Comparison of ENCODE assay signal across 8 cellular contexts in the genomic region with DNA sequence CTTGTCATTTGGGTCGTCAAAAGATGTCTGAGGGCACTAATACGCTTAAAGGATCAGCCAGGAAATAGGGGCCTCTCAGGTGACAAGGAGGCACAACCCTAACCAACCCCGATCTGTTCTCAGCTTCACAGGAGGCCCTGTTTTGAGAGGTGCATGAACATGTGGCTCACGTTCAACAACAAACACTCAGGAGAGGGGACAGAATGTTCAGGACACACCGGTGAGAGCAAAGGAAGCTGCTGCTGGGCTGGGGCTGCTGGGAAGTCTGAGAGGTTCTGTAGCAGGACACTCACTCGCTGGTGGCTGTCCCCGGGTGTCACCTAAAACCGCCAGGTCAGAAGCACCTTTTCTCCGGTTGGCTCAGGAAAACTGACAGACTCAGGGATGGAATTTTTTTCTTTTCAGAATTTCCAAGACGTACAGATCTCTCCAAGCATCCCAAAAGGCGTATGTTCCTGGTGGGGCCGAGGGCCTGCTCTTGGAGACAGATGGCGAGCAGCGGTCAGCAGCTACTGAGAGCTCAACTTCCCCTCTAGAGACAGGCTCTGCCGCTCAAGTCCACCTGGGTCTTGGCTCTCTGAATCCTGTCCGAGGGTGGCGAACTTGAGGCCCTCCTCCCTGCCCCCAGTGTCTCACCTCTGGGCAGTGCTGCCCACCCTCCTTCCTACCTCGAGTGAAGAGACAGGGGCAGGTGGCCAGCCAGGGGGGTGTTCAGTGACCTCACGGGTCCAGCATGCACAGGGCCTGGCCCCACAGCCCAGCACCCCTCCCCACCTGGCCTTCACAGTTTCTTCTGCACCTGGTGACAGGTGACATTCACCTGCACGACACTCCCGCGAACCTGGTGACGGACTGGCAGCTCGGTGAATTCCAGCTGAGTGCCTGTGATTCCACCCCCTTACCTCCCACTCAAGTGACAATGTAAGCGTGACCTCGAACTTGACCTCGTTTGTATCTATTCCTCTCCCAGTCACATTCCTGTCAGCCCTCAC. TPM values are rescaled to one million over a fixed set of nuclear protein-coding genes. Genes with fewer than 3 reads are reported as not detected.
DNase-seq lines count a peak whose midpoint lies in the region; ATAC-seq and TF ChIP-seq lines count a peak whose summit lies in the region.

No MANE protein-coding gene starts in this region.

- peaks cover 20% of the 10 kb centered on the region for H3F3A ChIP-seq in GM23338 (replicated peaks; ENCODE audit: low read depth)

- intact Hi-C loops in activated CD4-positive, alpha-beta memory T cell treated with anti-CD3 and anti-CD28 coated beads for 36 hours (cut with micrococcal nuclease): no loop called here
- intact Hi-C loops in activated T-helper 1 cell treated with anti-CD3 and anti-CD28 coated beads, Interleukin-12 subunit alpha, Interleukin-12 subunit beta, Interleukin-2, Interleukin-4 antibody, amounts not matched to agents 30 ng/mL and 10 ng/mL and 1 ng/mL, durations not matched to agents 14 hours and 24 hours and 36 hours (cut with micrococcal nuclease): no loop called here

- H3K9me2 ChIP-seq in GM23338 (ENCODE audit: insufficient read depth): no peaks in the 10 kb centered on the region

- 0 out of 2 replicates have a peak overlapping the region, but pooled peaks have one; percentile 38 for H3K4me2 ChIP-seq in GM23338

- peak overlapping the region; percentile 47 for H3K27ac ChIP-seq in 22Rv1
- 0 out of 2 replicates have a peak overlapping the region, but pooled peaks have one; percentile 39 for H3K27ac ChIP-seq in GM23338 (ENCODE audit: low read depth)

- peaks cover 13% of the 10 kb centered on the region for H3K4me1 ChIP-seq in GM23338 (ENCODE audit: insufficient read depth)

- CTCF ChIA-PET in activated CD4-positive, alpha-beta memory T cell treated with anti-CD3 and anti-CD28 coated beads for 36 hours (lab: Charles Lee): no interaction called here

- no peak overlapping the region for H2AFZ ChIP-seq in GM23338

- no peaks in the 10 kb centered on the region for H3K27me3 ChIP-seq in GM23338 (ENCODE audit: insufficient read depth)

- H3K36me3 Mint-ChIP-seq in GM23338 (ENCODE audit: low read depth): peaks cover 15% of the 10 kb centered on the region
- H3K36me3 Mint-ChIP-seq in activated CD4-positive, alpha-beta memory T cell treated with anti-CD3 and anti-CD28 coated beads for 36 hours: peaks cover 3% of the 10 kb centered on the region
- H3K36me3 Mint-ChIP-seq in activated T-helper 1 cell treated with anti-CD3 and anti-CD28 coated beads, Interleukin-12 subunit alpha, Interleukin-12 subunit beta, Interleukin-2, Interleukin-4 antibody, amounts not matched to agents 30 ng/mL and 10 ng/mL and 1 ng/mL, durations not matched to agents 14 hours and 24 hours and 36 hours (ENCODE audit: low read depth): peaks cover 1% of the 10 kb centered on the region

- no peaks in the 10 kb centered on the region for H3K36me3 ChIP-seq in GM23338 (ENCODE audit: insufficient read depth)

- H3K4me1 Mint-ChIP-seq in GM23338: peaks cover 19% of the 10 kb centered on the region; the same call in 2 of the 3 replicates
- peaks cover 5% of the 10 kb centered on the region for H3K4me1 Mint-ChIP-seq in activated CD4-positive, alpha-beta memory T cell treated with anti-CD3 and anti-CD28 coated beads for 36 hours (ENCODE audit: low read depth)
- H3K4me1 Mint-ChIP-seq in activated T-helper 1 cell treated with anti-CD3 and anti-CD28 coated beads, Interleukin-12 subunit alpha, Interleukin-12 subunit beta, Interleukin-2, Interleukin-4 antibody, amounts not matched to agents 30 ng/mL and 10 ng/mL and 1 ng/mL, durations not matched to agents 14 hours and 24 hours and 36 hours (ENCODE audit: low read depth): no peaks in the 10 kb centered on the region

- H3K27ac Mint-ChIP-seq in GM23338: peak overlapping the region; percentile 79
- peak overlapping the region; percentile 38 for H3K27ac Mint-ChIP-seq in activated CD4-positive, alpha-beta memory T cell treated with anti-CD3 and anti-CD28 coated beads for 36 hours
- H3K27ac Mint-ChIP-seq in activated T-helper 1 cell treated with anti-CD3 and anti-CD28 coated beads, Interleukin-12 subunit alpha, Interleukin-12 subunit beta, Interleukin-2, Interleukin-4 antibody, amounts not matched to agents 30 ng/mL and 10 ng/mL and 1 ng/mL, durations not matched to agents 14 hours and 24 hours and 36 hours: no peak overlapping the region

- POLR2A ChIA-PET in activated CD4-positive, alpha-beta memory T cell treated with anti-CD3 and anti-CD28 coated beads for 36 hours (lab: Charles Lee): interaction anchor here (0.9 kb wide), 1 partner anchor 229 kb away, joined by 3 read pairs; no protein-coding TSS in a partner anchor

- H3K27me3 Mint-ChIP-seq in GM23338 (ENCODE audit: insufficient read depth, low read depth, poor library complexity): peaks cover 24% of the 10 kb centered on the region
- H3K27me3 Mint-ChIP-seq in activated CD4-positive, alpha-beta memory T cell treated with anti-CD3 and anti-CD28 coated beads for 36 hours: no peaks in the 10 kb centered on the region
- no peaks in the 10 kb centered on the region for H3K27me3 Mint-ChIP-seq in activated T-helper 1 cell treated with anti-CD3 and anti-CD28 coated beads, Interleukin-12 subunit alpha, Interleukin-12 subunit beta, Interleukin-2, Interleukin-4 antibody, amounts not matched to agents 30 ng/mL and 10 ng/mL and 1 ng/mL, durations not matched to agents 14 hours and 24 hours and 36 hours (ENCODE audit: insufficient read depth)

- H3K4me3 Mint-ChIP-seq in GM23338: no peak overlapping the region
- no peak overlapping the region for H3K4me3 Mint-ChIP-seq in activated CD4-positive, alpha-beta memory T cell treated with anti-CD3 and anti-CD28 coated beads for 36 hours
- H3K4me3 Mint-ChIP-seq in activated T-helper 1 cell treated with anti-CD3 and anti-CD28 coated beads, Interleukin-12 subunit alpha, Interleukin-12 subunit beta, Interleukin-2, Interleukin-4 antibody, amounts not matched to agents 30 ng/mL and 10 ng/mL and 1 ng/mL, durations not matched to agents 14 hours and 24 hours and 36 hours: no peak overlapping the region

- no peak overlapping the region for H3K4me3 ChIP-seq in GM23338

- H4K20me1 ChIP-seq in GM23338 (replicated peaks; ENCODE audit: insufficient read depth): peaks cover 4% of the 10 kb centered on the region

- ATAC-seq in GM23338: no peak
- no peak for ATAC-seq in GM18498 (IDR thresholded peaks at IDR 0.05; ENCODE audit: unreplicated experiment)

- H3K79me2 ChIP-seq in GM23338 (replicated peaks; ENCODE audit: insufficient read depth): no peaks in the 10 kb centered on the region

- TF ChIP-seq CTCF in 22Rv1 (IDR thresholded peaks at IDR 0.05): no peak
- TF ChIP-seq CTCF in GM23338 (conservative IDR thresholded peaks at IDR 0.05; ENCODE audit: low read depth in 2 of 2): no peak

- DNase-seq in GM23338 (ENCODE audit: low spot score) (no peak), iPS-NIHi7 (ENCODE audit: extremely low spot score) (peak; percentile 9), middle frontal gyrus (ENCODE audit: extremely low spot score, low spot score) (no peak)
- DNase-seq in activated CD4-positive, alpha-beta memory T cell treated with anti-CD3 and anti-CD28 coated beads for 36 hours: peak; percentile 8
- DNase-seq in activated T-helper 1 cell treated with anti-CD3 and anti-CD28 coated beads, Interleukin-12 subunit alpha, Interleukin-12 subunit beta, Interleukin-2, Interleukin-4 antibody, amounts not matched to agents 30 ng/mL and 10 ng/mL and 1 ng/mL, durations not matched to agents 14 hours and 24 hours and 36 hours (ENCODE audit: low spot score): no peak
- DNase-seq in effector CD8-positive, alpha-beta T cell (lab: John Stamatoyannopoulos, UW): no peak

- no peaks in the 10 kb centered on the region for H3K9me3 Mint-ChIP-seq in GM23338
- no peaks in the 10 kb centered on the region for H3K9me3 Mint-ChIP-seq in activated CD4-positive, alpha-beta memory T cell treated with anti-CD3 and anti-CD28 coated beads for 36 hours
- H3K9me3 Mint-ChIP-seq in activated T-helper 1 cell treated with anti-CD3 and anti-CD28 coated beads, Interleukin-12 subunit alpha, Interleukin-12 subunit beta, Interleukin-2, Interleukin-4 antibody, amounts not matched to agents 30 ng/mL and 10 ng/mL and 1 ng/mL, durations not matched to agents 14 hours and 24 hours and 36 hours: no peaks in the 10 kb centered on the region

TF ChIP-seq in GM23338, 12 proteins besides CTCF, POLR2A, EP300 and RAD21:
- TF ChIP-seq JUNB (IDR thresholded peaks at IDR 0.05; ENCODE audit: unreplicated experiment) (no peak), POLR2AphosphoS5 (IDR thresholded peaks at IDR 0.05; ENCODE audit: low read depth) (peak; percentile 4; the same call in 1 of the 2 replicates)

RNA-seq across cellular contexts. Expression of a gene that starts 22.9 kb away (rescaled TPM):
- total RNA-seq in GM23338 (2014; rRNA removed; shearing (Covaris generic)): 86.1 and 90.0 TPM in 2 replicates
- 23.5 and 24.2 TPM in 2 replicates for polyA plus RNA-seq in GM23338 (2016; fragmentation: Nextera tagmentation; extraction: Ambion mirVana)
- total RNA-seq in activated CD4-positive, alpha-beta memory T cell treated with anti-CD3 and anti-CD28 coated beads for 36 hours: 10 to 100 TPM; 78.4 to 80.4 TPM
- 173 and 179 TPM in 2 replicates for total RNA-seq in activated T-helper 1 cell treated with anti-CD3 and anti-CD28 coated beads, Interleukin-12 subunit alpha, Interleukin-12 subunit beta, Interleukin-2, Interleukin-4 antibody, amounts not matched to agents 30 ng/mL and 10 ng/mL and 1 ng/mL, durations not matched to agents 14 hours and 24 hours and 36 hours

Comparison
In these comparisons a context has a peak if more than half of its experiments do, and no peak if none do; other contexts are left out.
1. DNase-seq: peak in activated CD4-positive, alpha-beta memory T cell treated with anti-CD3 and anti-CD28 coated beads for 36 hours (single experiment) and iPS-NIHi7 (single experiment); none in GM23338 (single experiment), activated T-helper 1 cell treated with anti-CD3 and anti-CD28 coated beads, Interleukin-12 subunit alpha, Interleukin-12 subunit beta, Interleukin-2, Interleukin-4 antibody, amounts not matched to agents 30 ng/mL and 10 ng/mL and 1 ng/mL, durations not matched to agents 14 hours and 24 hours and 36 hours (single experiment), effector CD8-positive, alpha-beta T cell (single experiment) and middle frontal gyrus (single experiment).